7 cellular contexts compared by ENCODE assay signal in the genomic region with DNA sequence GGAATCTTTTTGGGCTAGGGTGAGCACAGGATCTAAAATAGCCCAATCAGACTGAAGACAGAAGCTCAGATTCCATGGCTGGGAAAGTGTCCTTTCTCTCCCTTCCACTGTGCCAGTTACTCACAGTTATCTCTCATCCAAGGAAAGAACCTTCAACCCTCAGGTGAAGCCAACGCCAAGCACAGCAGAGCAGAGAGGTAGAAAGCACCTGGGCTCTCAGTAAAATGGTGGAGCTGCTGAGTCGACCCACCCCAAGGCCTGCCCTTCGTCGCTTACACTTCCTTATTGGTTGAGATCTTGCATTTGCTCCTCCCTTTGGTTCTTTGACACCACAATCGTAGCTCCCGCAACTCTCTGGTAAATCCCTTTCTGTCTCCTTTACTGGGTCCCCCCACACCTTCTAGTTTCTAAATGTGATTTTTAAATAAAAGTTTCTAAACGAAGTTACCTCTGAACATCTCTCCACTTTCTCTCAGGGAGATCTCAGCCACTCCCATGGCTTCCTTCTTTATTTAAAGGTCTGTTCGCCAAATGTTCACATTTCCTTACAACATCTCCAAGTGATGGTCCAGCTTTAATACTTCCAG. TPM values are rescaled to one million over a fixed set of nuclear protein-coding genes. Genes with fewer than 3 reads are reported as not detected.
DNase-seq lines count a peak whose midpoint lies in the region; ATAC-seq and TF ChIP-seq lines count a peak whose summit lies in the region.

No MANE protein-coding gene starts in this region.

- H3K4me3 ChIP-seq in OCI-LY3 (ENCODE audit: low read length) = peak overlapping the region; percentile 84
- no peak overlapping the region for H3K4me3 ChIP-seq in liver (ENCODE audit: low read depth in 1 of 3, low read length in 3 of 3)
- H3K4me3 ChIP-seq in endodermal cell (ENCODE audit: low read length) = no peak overlapping the region

- no peak overlapping the region for H3K4me3 Mint-ChIP-seq in endodermal cell

- no peak for TF ChIP-seq RAD21 in liver (IDR thresholded peaks at IDR 0.05)

- H3K4me1 ChIP-seq in OCI-LY3 (ENCODE audit: low read length) (peaks cover 17% of the 10 kb centered on the region), liver (ENCODE audit: control insufficient read depth in 4 of 4, insufficient read depth in 4 of 4, low read length in 3 of 4) (peaks cover 17 to 50% (median 28%) of the 10 kb centered on the region in 4 donors), endodermal cell (ENCODE audit: control insufficient read depth, insufficient read depth, low read length) (no peaks in the 10 kb centered on the region)

- peaks cover 6% of the 10 kb centered on the region for H3K36me3 ChIP-seq in OCI-LY3 (replicated peaks; ENCODE audit: low read depth, low read length)
- H3K36me3 ChIP-seq in liver (ENCODE audit: control insufficient read depth in 4 of 4, insufficient read depth in 3 of 4, low read depth in 1 of 4, low read length in 3 of 4) = no peaks in the 10 kb centered on the region
- no peaks in the 10 kb centered on the region for H3K36me3 ChIP-seq in endodermal cell (ENCODE audit: control insufficient read depth, insufficient read depth, low read length)

- no peaks in the 10 kb centered on the region for H3K9me3 Mint-ChIP-seq in endodermal cell

- H3K27ac ChIP-seq in OCI-LY3 (ENCODE audit: low read length) (peak overlapping the region; percentile 87), liver (ENCODE audit: low read depth in 1 of 2, low read length in 2 of 2) (peak overlapping the region; percentile 45 to 58), endodermal cell (ENCODE audit: low read depth, low read length) (no peak overlapping the region)

- H3K9ac ChIP-seq in OCI-LY3 (ENCODE audit: low read length) (peak overlapping the region; percentile 92), liver (ENCODE audit: low read depth in 1 of 2, low read length in 2 of 2) (peak overlapping the region in 1 of 2 donors; percentile 30), endodermal cell (ENCODE audit: extremely low read depth, low read length, poor library complexity, severe bottlenecking) (no peak overlapping the region)

- peak overlapping the region; percentile 87 for H3K4me2 ChIP-seq in OCI-LY3 (ENCODE audit: low read length)

- H3K27me3 ChIP-seq in OCI-LY3 (ENCODE audit: low read depth, low read length) (no peaks in the 10 kb centered on the region), liver (ENCODE audit: control insufficient read depth in 4 of 4, insufficient read depth in 4 of 4, low read length in 3 of 4) (no peaks in the 10 kb centered on the region), endodermal cell (ENCODE audit: control insufficient read depth, insufficient read depth, low read length, poor library complexity, severe bottlenecking) (peaks cover 6% of the 10 kb centered on the region)

- 83% methylated on average over 8 of the region's 8 CpGs for WGBS in liver
- WGBS in endodermal cell (ENCODE audit: insufficient coverage in 1 of 2, insufficient read length in 1 of 2), 2 experiments = 94 to 95% methylated on average over 8 of the region's 8 CpGs

- no peaks in the 10 kb centered on the region for H3K36me3 Mint-ChIP-seq in endodermal cell (ENCODE audit: low read depth)

- peaks cover 4% of the 10 kb centered on the region for H3K27me3 Mint-ChIP-seq in endodermal cell (ENCODE audit: insufficient read depth)

- peak overlapping the region; percentile 96 for H2AFZ ChIP-seq in OCI-LY3 (ENCODE audit: low read depth, low read length)

- H3K79me2 ChIP-seq in OCI-LY3 (ENCODE audit: low read length) = peaks cover 13% of the 10 kb centered on the region

- no peaks in the 10 kb centered on the region for H3K4me1 Mint-ChIP-seq in endodermal cell

- ATAC-seq in GM18907 (IDR thresholded peaks at IDR 0.05; ENCODE audit: unreplicated experiment) (peak; percentile 72), HG02642 (IDR thresholded peaks at IDR 0.05; ENCODE audit: poor library complexity, unreplicated experiment) (peak; percentile 90)

- TF ChIP-seq CTCF in OCI-LY3 (IDR thresholded peaks at IDR 0.05; ENCODE audit: low read depth, low read length) (no peak), liver (IDR thresholded peaks at IDR 0.05; ENCODE audit: low read depth, low read length, missing input control) (no peak), endodermal cell (conservative IDR thresholded peaks at IDR 0.05) (no peak)

- DNase-seq in NCI-H1105 treated with DMSO at 0.1 percent for 48 hours (lab: John Stamatoyannopoulos, UW) = no peak
- DNase-seq in endodermal cell = no peak
- no peak for DNase-seq in NCI-H345 treated with DMSO at 0.1 percent for 48 hours (lab: John Stamatoyannopoulos, UW; ENCODE audit: unreplicated experiment)

- no peaks in the 10 kb centered on the region for H3K9me3 ChIP-seq in OCI-LY3 (ENCODE audit: insufficient read depth, low read length)
- H3K9me3 ChIP-seq in liver (ENCODE audit: control insufficient read depth in 4 of 4, low read length in 3 of 4) = no peaks in the 10 kb centered on the region
- H3K9me3 ChIP-seq in endodermal cell (ENCODE audit: control insufficient read depth, low read length) = no peaks in the 10 kb centered on the region

- no peak overlapping the region for H3K27ac Mint-ChIP-seq in endodermal cell

- no peaks in the 10 kb centered on the region for H4K20me1 ChIP-seq in OCI-LY3 (ENCODE audit: insufficient read depth, low read length)

TF ChIP-seq in liver, 16 proteins besides CTCF, POLR2A, EP300 and RAD21:
- TF ChIP-seq HNF4A (conservative IDR thresholded peaks at IDR 0.05) (no peak), FOXA2 (IDR thresholded peaks at IDR 0.05) (no peak), TAF1 (conservative IDR thresholded peaks at IDR 0.05) (no peak), YY1 (IDR thresholded peaks at IDR 0.05) (no peak), GABPA (IDR thresholded peaks at IDR 0.05 in 1 of 2, conservative IDR thresholded peaks at IDR 0.05 in 1 of 2) (no peak), RXRA (IDR thresholded peaks at IDR 0.05) (no peak), HNF4G (IDR thresholded peaks at IDR 0.05) (no peak), JUND (IDR thresholded peaks at IDR 0.05) (no peak), FOXA1 (IDR thresholded peaks at IDR 0.05) (no peak), NR2F2 (IDR thresholded peaks at IDR 0.05) (no peak)
- TF ChIP-seq, protein P1, sequence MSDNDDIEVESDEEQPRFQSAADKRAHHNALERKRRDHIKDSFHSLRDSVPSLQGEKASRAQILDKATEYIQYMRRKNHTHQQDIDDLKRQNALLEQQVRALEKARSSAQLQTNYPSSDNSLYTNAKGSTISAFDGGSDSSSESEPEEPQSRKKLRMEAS (IDR thresholded peaks at IDR 0.05) = no peak
- TF ChIP-seq, protein P2, sequence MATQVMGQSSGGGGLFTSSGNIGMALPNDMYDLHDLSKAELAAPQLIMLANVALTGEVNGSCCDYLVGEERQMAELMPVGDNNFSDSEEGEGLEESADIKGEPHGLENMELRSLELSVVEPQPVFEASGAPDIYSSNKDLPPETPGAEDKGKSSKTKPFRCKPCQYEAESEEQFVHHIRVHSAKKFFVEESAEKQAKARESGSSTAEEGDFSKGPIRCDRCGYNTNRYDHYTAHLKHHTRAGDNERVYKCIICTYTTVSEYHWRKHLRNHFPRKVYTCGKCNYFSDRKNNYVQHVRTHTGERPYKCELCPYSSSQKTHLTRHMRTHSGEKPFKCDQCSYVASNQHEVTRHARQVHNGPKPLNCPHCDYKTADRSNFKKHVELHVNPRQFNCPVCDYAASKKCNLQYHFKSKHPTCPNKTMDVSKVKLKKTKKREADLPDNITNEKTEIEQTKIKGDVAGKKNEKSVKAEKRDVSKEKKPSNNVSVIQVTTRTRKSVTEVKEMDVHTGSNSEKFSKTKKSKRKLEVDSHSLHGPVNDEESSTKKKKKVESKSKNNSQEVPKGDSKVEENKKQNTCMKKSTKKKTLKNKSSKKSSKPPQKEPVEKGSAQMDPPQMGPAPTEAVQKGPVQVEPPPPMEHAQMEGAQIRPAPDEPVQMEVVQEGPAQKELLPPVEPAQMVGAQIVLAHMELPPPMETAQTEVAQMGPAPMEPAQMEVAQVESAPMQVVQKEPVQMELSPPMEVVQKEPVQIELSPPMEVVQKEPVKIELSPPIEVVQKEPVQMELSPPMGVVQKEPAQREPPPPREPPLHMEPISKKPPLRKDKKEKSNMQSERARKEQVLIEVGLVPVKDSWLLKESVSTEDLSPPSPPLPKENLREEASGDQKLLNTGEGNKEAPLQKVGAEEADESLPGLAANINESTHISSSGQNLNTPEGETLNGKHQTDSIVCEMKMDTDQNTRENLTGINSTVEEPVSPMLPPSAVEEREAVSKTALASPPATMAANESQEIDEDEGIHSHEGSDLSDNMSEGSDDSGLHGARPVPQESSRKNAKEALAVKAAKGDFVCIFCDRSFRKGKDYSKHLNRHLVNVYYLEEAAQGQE (IDR thresholded peaks at IDR 0.05) = no peak
- TF ChIP-seq, protein P3, sequence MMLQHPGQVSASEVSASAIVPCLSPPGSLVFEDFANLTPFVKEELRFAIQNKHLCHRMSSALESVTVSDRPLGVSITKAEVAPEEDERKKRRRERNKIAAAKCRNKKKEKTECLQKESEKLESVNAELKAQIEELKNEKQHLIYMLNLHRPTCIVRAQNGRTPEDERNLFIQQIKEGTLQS (IDR thresholded peaks at IDR 0.05) = no peak
TF ChIP-seq in liver: peak in this region for 0.

RNA-seq across cellular contexts. Expression of a gene that starts 27.5 kb away (rescaled TPM):
- total RNA-seq in liver = 10 to 100 TPM; 59.0 to 83.3 TPM
- 10 to 100 TPM; 14.9 to 19.9 TPM for polyA plus RNA-seq in liver
- 10 to 100 TPM in 1 of 2 donors, 1 to 10 TPM in 1; 9.0 to 14.0 TPM for total RNA-seq in endodermal cell
- 12.3 TPM for polyA plus RNA-seq in endodermal cell (2013, experiment 1 of 2)
- 11.4 TPM for polyA plus RNA-seq in endodermal cell (2013, experiment 2 of 2)

Comparison
In these comparisons a context has a peak if more than half of its experiments do, and no peak if none do; other contexts are left out.
1. RNA of a gene that starts 27.5 kb away (total RNA-seq): 59.0 to 83.3 TPM in liver; 9.0 to 14.0 TPM in endodermal cell; every median in the first group is over 4 times any median in the second.